18 cellular contexts compared by ENCODE assay signal in genomic region chr11:134144744-134145143, GRCh38.
DNase-seq lines count a peak whose midpoint lies in the region; ATAC-seq and TF ChIP-seq lines count a peak whose summit lies in the region.
"Had no signal": no experiment of that assay in that cellular context is flagged by ENCODE, and none has a peak within 500 bp of the region (broad histone marks: within the 10 kb centered on the region; RNA-seq: fewer than 3 reads in every experiment).

No MANE protein-coding gene starts in this region.

- CTCF ChIA-PET in CD8-positive, alpha-beta T cell (lab: Charles Lee): interaction anchor here (0.8 kb wide), 1 partner anchor 94 kb away, joined by 3 read pairs; no protein-coding TSS in a partner anchor

- H3K27me3 Mint-ChIP-seq in CD8-positive, alpha-beta T cell (ENCODE audit: low read depth): no peaks in the 10 kb centered on the region
- H3K27me3 Mint-ChIP-seq in nephron progenitor cell (ENCODE audit: low read depth, poor library complexity): no peaks in the 10 kb centered on the region

- H3K4me2 ChIP-seq in BLaER1 treated with 17β-estradiol and CSF1 and Interleukin-3, amounts not matched to agents 10 nM and 100 nM: peak overlapping the region in 6 of 11 experiments; percentile 45 to 70 (median 62); a peak in 7 of 22 replicates
- H3K4me2 ChIP-seq: PC-9 had no signal

- no peak overlapping the region for H3K27ac ChIP-seq in BLaER1 treated with 17β-estradiol and CSF1 and Interleukin-3, amounts not matched to agents 10 nM and 100 nM
- no peak overlapping the region for H3K27ac ChIP-seq in CD8-positive, alpha-beta T cell (ENCODE audit: low read depth, low read length)
- H3K27ac ChIP-seq: PC-9 had no signal

- no peak overlapping the region for H3K4me3 Mint-ChIP-seq in CD8-positive, alpha-beta T cell
- H3K4me3 Mint-ChIP-seq in nephron progenitor cell: no peak overlapping the region
- H3K4me3 Mint-ChIP-seq: CD14-positive monocyte, HFFc6 had no signal

- H3K27me3 ChIP-seq in BLaER1 treated with 17β-estradiol and CSF1 and Interleukin-3, amounts not matched to agents 10 nM and 100 nM: no peaks in the 10 kb centered on the region
- no peaks in the 10 kb centered on the region for H3K27me3 ChIP-seq in CD8-positive, alpha-beta T cell (ENCODE audit: insufficient read depth, low read length)

- no peak for TF ChIP-seq CTCF in CD8-positive, alpha-beta T cell (IDR thresholded peaks at IDR 0.05)
- TF ChIP-seq CTCF in nephron progenitor cell (IDR thresholded peaks at IDR 0.05): no peak

- H3K27ac Mint-ChIP-seq in CD8-positive, alpha-beta T cell: peak overlapping the region; percentile 6
- H3K27ac Mint-ChIP-seq in nephron progenitor cell: peak overlapping the region; percentile 46
- H3K27ac Mint-ChIP-seq: CD14-positive monocyte, HFFc6 had no signal

- H3K4me3 ChIP-seq in BLaER1 treated with 17β-estradiol and CSF1 and Interleukin-3, amounts not matched to agents 10 nM and 100 nM: no peak overlapping the region
- H3K4me3 ChIP-seq in CD8-positive, alpha-beta T cell (ENCODE audit: low read depth, low read length): no peak overlapping the region
- H3K4me3 ChIP-seq: PC-9 had no signal

- no peak for DNase-seq in CD8-positive, alpha-beta T cell
- peak; percentile 56 for DNase-seq in amniotic epithelial cell (ENCODE audit: low read depth)
- no peak for DNase-seq in nephron progenitor cell
- no peak for DNase-seq in RKO (ENCODE audit: low spot score)
- no peak for DNase-seq in NCI-H1694 treated with DMSO at 0.1 percent for 48 hours (lab: John Stamatoyannopoulos, UW)
- DNase-seq: AML-193, COR-L47, DMS 273 treated with DMSO at 0.1 percent for 48 hours, DND-41, H7, HFFc6, NCI-H1092 treated with DMSO at 0.1 percent for 48 hours, NCI-H2081 treated with DMSO at 0.1 percent for 48 hours, NCI-H524 treated with DMSO at 0.1 percent for 48 hours, PC-9 had no signal

- intact Hi-C loops in CD8-positive, alpha-beta T cell (cut with DNase I, micrococcal nuclease): no loop called here

- peaks cover 0 to 15% (median 0%) of the 10 kb centered on the region in 11 experiments; a peak in 7 of 22 replicates for H4K20me1 ChIP-seq in BLaER1 treated with 17β-estradiol and CSF1 and Interleukin-3, amounts not matched to agents 10 nM and 100 nM

- peaks cover 7 to 85% (median 52%) of the 10 kb centered on the region in 11 experiments; a peak in 19 of 22 replicates for H3K36me3 ChIP-seq in BLaER1 treated with 17β-estradiol and CSF1 and Interleukin-3, amounts not matched to agents 10 nM and 100 nM
- H3K36me3 ChIP-seq in CD8-positive, alpha-beta T cell (ENCODE audit: insufficient read depth, low read length): peaks cover 4% of the 10 kb centered on the region

- no peak overlapping the region for H3K9ac ChIP-seq in BLaER1 treated with 17β-estradiol and CSF1 and Interleukin-3, amounts not matched to agents 10 nM and 100 nM

- H3K9me3 Mint-ChIP-seq in CD8-positive, alpha-beta T cell: no peaks in the 10 kb centered on the region
- peaks cover 19% of the 10 kb centered on the region for H3K9me3 Mint-ChIP-seq in nephron progenitor cell
- H3K9me3 Mint-ChIP-seq: HFFc6 had no signal

- POLR2A ChIA-PET in CD8-positive, alpha-beta T cell (lab: Charles Lee): no interaction called here

- peaks cover 38% of the 10 kb centered on the region for H3K36me3 Mint-ChIP-seq in CD8-positive, alpha-beta T cell
- H3K36me3 Mint-ChIP-seq in nephron progenitor cell (ENCODE audit: low read depth): peaks cover 89% of the 10 kb centered on the region

- H3K4me1 ChIP-seq in BLaER1 treated with 17β-estradiol and CSF1 and Interleukin-3, amounts not matched to agents 10 nM and 100 nM: peaks cover 7 to 21% (median 16%) of the 10 kb centered on the region in 10 experiments; a peak in 18 of 20 replicates
- H3K4me1 ChIP-seq in CD8-positive, alpha-beta T cell (ENCODE audit: insufficient read depth, low read length): no peaks in the 10 kb centered on the region

- no peaks in the 10 kb centered on the region for H3K4me1 Mint-ChIP-seq in CD8-positive, alpha-beta T cell (ENCODE audit: low read depth)
- peaks cover 8% of the 10 kb centered on the region for H3K4me1 Mint-ChIP-seq in nephron progenitor cell
- H3K4me1 Mint-ChIP-seq: CD14-positive monocyte had no signal

- ATAC-seq in CD8-positive, alpha-beta T cell: no peak
- ATAC-seq in HG03196 (IDR thresholded peaks at IDR 0.05; ENCODE audit: unreplicated experiment): no peak

- H3K9me3 ChIP-seq in BLaER1 treated with 17β-estradiol and CSF1 and Interleukin-3, amounts not matched to agents 10 nM and 100 nM (replicated peaks in 1 of 11): no peaks in the 10 kb centered on the region
- no peaks in the 10 kb centered on the region for H3K9me3 ChIP-seq in CD8-positive, alpha-beta T cell (ENCODE audit: low read length)
